20 cellular contexts compared by ENCODE assay signal in genomic region chr4:15198070-15198727, GRCh38.
DNase-seq lines count a peak whose midpoint lies in the region; ATAC-seq, FAIRE-seq and TF ChIP-seq lines count a peak whose summit lies in the region.
"Had no signal": no experiment of that assay in that cellular context is flagged by ENCODE, and none has a peak within 500 bp of the region (broad histone marks: within the 10 kb centered on the region; RNA-seq: fewer than 3 reads in every experiment).

No MANE protein-coding gene starts in this region.

- no peak for FAIRE-seq in K562 (lab: Jason Lieb, UNC)
- FAIRE-seq: bronchial epithelial cell, RCC 7860 had no signal

- no peak for TF ChIP-seq POLR2A in K562 (conservative IDR thresholded peaks at IDR 0.05)

- ATAC-seq in K562, result peak; percentile 32; the same call in 1 of the 3 replicates
- ATAC-seq in left cardiac atrium, result peak; percentile 64 to 84
- ATAC-seq: natural killer cell had no signal

- BruUV-seq in K562 (replicated peaks; lab: Mats Ljungman, UMichigan), result no TSS peak

- H3K9me1 ChIP-seq in K562 (ENCODE audit: control insufficient read depth, insufficient read depth, low read length), result no peaks in the 10 kb centered on the region

- in situ Hi-C loops in K562 (cut with MboI), result no loop called here
- in situ Hi-C loops in ACHN (cut with HindIII; ENCODE audit: low pct_ligation_motif_present, low pct_unique_long_range_greater_than_20kb, low sequenced_read_pairs), result no loop called here

- no peaks in the 10 kb centered on the region for H3K27me3 ChIP-seq in HUES48 (ENCODE audit: control insufficient read depth, insufficient read depth, low read length)
- peaks cover 0 to 9% of the 10 kb centered on the region in 2 experiments; a peak in 2 of 5 replicates for H3K27me3 ChIP-seq in K562 (ENCODE audit: control insufficient read depth in 2 of 2, insufficient read depth in 2 of 2, low read length in 2 of 2)
- H3K27me3 ChIP-seq in osteoblast (ENCODE audit: insufficient read depth, low read length), result no peaks in the 10 kb centered on the region
- H3K27me3 ChIP-seq in SK-N-SH (ENCODE audit: insufficient read depth), result no peaks in the 10 kb centered on the region
- H3K27me3 ChIP-seq in colonic mucosa, result no peaks in the 10 kb centered on the region
- H3K27me3 ChIP-seq: testis had no signal

- H3K36me3 Mint-ChIP-seq in activated naive CD4-positive, alpha-beta T cell treated with anti-CD3 and anti-CD28 coated beads, Interleukin-2, amount 10 ng/mL, durations not matched to agents 7 days and 5 days, result no peaks in the 10 kb centered on the region
- H3K36me3 Mint-ChIP-seq: natural killer cell had no signal

- H3K27me3 Mint-ChIP-seq in activated naive CD4-positive, alpha-beta T cell treated with anti-CD3 and anti-CD28 coated beads, Interleukin-2, amount 10 ng/mL, durations not matched to agents 7 days and 5 days, result no peaks in the 10 kb centered on the region

- H3K36me3 ChIP-seq in HUES48 (ENCODE audit: control insufficient read depth, insufficient read depth, low read length), result no peaks in the 10 kb centered on the region
- no peaks in the 10 kb centered on the region for H3K36me3 ChIP-seq in K562 (ENCODE audit: control insufficient read depth, insufficient read depth, low read length)
- H3K36me3 ChIP-seq in osteoblast (ENCODE audit: insufficient read depth, low read length), result no peaks in the 10 kb centered on the region
- no peaks in the 10 kb centered on the region for H3K36me3 ChIP-seq in SK-N-SH (replicated peaks in 1 of 2; ENCODE audit: control insufficient read depth in 1 of 2, insufficient read depth in 2 of 2, low read length in 1 of 2)
- no peaks in the 10 kb centered on the region for H3K36me3 ChIP-seq in colonic mucosa

- H4K20me1 ChIP-seq in K562 (replicated peaks; ENCODE audit: control insufficient read depth, insufficient read depth, low read length), result no peaks in the 10 kb centered on the region
- H4K20me1 ChIP-seq in osteoblast (ENCODE audit: insufficient read depth, low read length), result no peaks in the 10 kb centered on the region
- no peaks in the 10 kb centered on the region for H4K20me1 ChIP-seq in SK-N-SH (ENCODE audit: insufficient read depth)

- peak overlapping the region; percentile 88 for H3K27ac ChIP-seq in HUES48 (ENCODE audit: low read depth, low read length)
- H3K27ac ChIP-seq in K562 (ENCODE audit: extremely low read depth, low read depth, low read length), result no peak overlapping the region
- no peak overlapping the region for H3K27ac ChIP-seq in osteoblast (ENCODE audit: low read depth, low read length)
- no peak overlapping the region for H3K27ac ChIP-seq in SK-N-SH (ENCODE audit: low read depth in 2 of 2, low read length in 1 of 2)
- H3K27ac ChIP-seq in colonic mucosa, result no peak overlapping the region
- H3K27ac ChIP-seq: testis had no signal

- under 1% methylated on average over 11 of the region's 11 CpGs for WGBS in K562 (ENCODE audit: insufficient coverage, low coverage, missing lambda C conversion rate)
- 45% methylated on average over 8 of the region's 11 CpGs for WGBS in SK-N-SH (ENCODE audit: low lambda C conversion rate)

- H3K9me3 ChIP-seq in HUES48 (ENCODE audit: control insufficient read depth, insufficient read depth, low read length) (no peaks in the 10 kb centered on the region), K562 (replicated peaks; ENCODE audit: control insufficient read depth, insufficient read depth, low read depth, low read length) (no peaks in the 10 kb centered on the region), osteoblast (ENCODE audit: low read depth, low read length) (no peaks in the 10 kb centered on the region), SK-N-SH (no peaks in the 10 kb centered on the region), colonic mucosa (no peaks in the 10 kb centered on the region)
- H3K9me3 ChIP-seq: testis had no signal

- H3K4me2 ChIP-seq in K562 (ENCODE audit: insufficient read depth, low read length) (no peak overlapping the region), osteoblast (ENCODE audit: insufficient read depth, low read length) (peak overlapping the region; percentile 12), SK-N-SH (no peak overlapping the region)

- TF ChIP-seq RAD21 in K562 (CRISPR knock-in tag; conservative IDR thresholded peaks at IDR 0.05 in 1 of 2, IDR thresholded peaks at IDR 0.05 in 1 of 2) (no peak), SK-N-SH (IDR thresholded peaks at IDR 0.05; ENCODE audit: low read length) (no peak)

- H3K79me2 ChIP-seq in K562 (ENCODE audit: control insufficient read depth, insufficient read depth, low read length), result no peaks in the 10 kb centered on the region
- H3K79me2 ChIP-seq in osteoblast (ENCODE audit: insufficient read depth, low read length), result no peaks in the 10 kb centered on the region
- H3K79me2 ChIP-seq in SK-N-SH (ENCODE audit: insufficient read depth), result no peaks in the 10 kb centered on the region

- CTCF ChIA-PET in K562 (lab: Yijun Ruan, JAX; ENCODE audit: low intra/inter-chr PET ratio) (no interaction called here), SK-N-SH (lab: Yijun Ruan, JAX) (interaction anchor here (1.0 to 2.7 kb wide), 4 partner anchors 12 to 259 kb away, joined by 3 to 8 read pairs (median 4); no protein-coding TSS in a partner anchor)
- CTCF ChIA-PET in activated naive CD4-positive, alpha-beta T cell treated with anti-CD3 and anti-CD28 coated beads, Interleukin-2, amount 10 ng/mL, durations not matched to agents 7 days and 5 days (lab: Charles Lee), result interaction anchor here (1.1 kb wide), 1 partner anchor 12 kb away, joined by 4 read pairs; no protein-coding TSS in a partner anchor

- TF ChIP-seq EP300 in K562 (IDR thresholded peaks at IDR 0.05; ENCODE audit: low read length), result no peak
- TF ChIP-seq EP300 in SK-N-SH (IDR thresholded peaks at IDR 0.05; ENCODE audit: borderline replicate concordance in 1 of 2, low read depth in 1 of 2, low read length in 1 of 2), result no peak

- intact Hi-C loops in K562 (cut with micrococcal nuclease) (no loop called here), left cardiac atrium (cut with DNase I) (no loop called here), colonic mucosa (cut with DNase I) (no loop called here)

- no peaks in the 10 kb centered on the region for H3K9me2 ChIP-seq in SK-N-SH

- no peaks in the 10 kb centered on the region for H3F3A ChIP-seq in SK-N-SH (replicated peaks; ENCODE audit: insufficient read depth)

- no peaks in the 10 kb centered on the region for H3K4me1 Mint-ChIP-seq in activated naive CD4-positive, alpha-beta T cell treated with anti-CD3 and anti-CD28 coated beads, Interleukin-2, amount 10 ng/mL, durations not matched to agents 7 days and 5 days
- H3K4me1 Mint-ChIP-seq: natural killer cell had no signal

- H3K9me3 Mint-ChIP-seq in activated naive CD4-positive, alpha-beta T cell treated with anti-CD3 and anti-CD28 coated beads, Interleukin-2, amount 10 ng/mL, durations not matched to agents 7 days and 5 days, result no peaks in the 10 kb centered on the region
- H3K9me3 Mint-ChIP-seq: natural killer cell had no signal

- peak overlapping the region; percentile 34; the same call in 1 of the 2 replicates for H3K4me3 ChIP-seq in HUES48 (ENCODE audit: low read depth, low read length)
- H3K4me3 ChIP-seq in K562, result no peak overlapping the region
- no peak overlapping the region for H3K4me3 ChIP-seq in osteoblast (ENCODE audit: insufficient read depth, low read length)
- H3K4me3 ChIP-seq in SK-N-SH (ENCODE audit: low read depth in 2 of 2, low read length in 1 of 2), result no peak overlapping the region
- H3K4me3 ChIP-seq in colonic mucosa, result no peak overlapping the region
- H3K4me3 ChIP-seq: testis had no signal

- H2AFZ ChIP-seq in K562 (ENCODE audit: low read depth, low read length) (no peak overlapping the region), osteoblast (ENCODE audit: low read length) (peak overlapping the region; percentile 63), SK-N-SH (ENCODE audit: low read depth) (no peak overlapping the region)

- no peak overlapping the region for H3K4me3 Mint-ChIP-seq in activated naive CD4-positive, alpha-beta T cell treated with anti-CD3 and anti-CD28 coated beads, Interleukin-2, amount 10 ng/mL, durations not matched to agents 7 days and 5 days
- H3K4me3 Mint-ChIP-seq: natural killer cell had no signal

- TF ChIP-seq CTCF in K562 (IDR thresholded peaks at IDR 0.05 in 2 of 3, conservative IDR thresholded peaks at IDR 0.05 in 1 of 3; ENCODE audit: insufficient read depth in 2 of 3, low read depth in 1 of 3, low read length in 3 of 3), result no peak
- no peak for TF ChIP-seq CTCF in osteoblast (IDR thresholded peaks at IDR 0.05; ENCODE audit: extremely low read depth, low read depth, low read length)
- TF ChIP-seq CTCF in SK-N-SH (IDR thresholded peaks at IDR 0.05), result no peak
- no peak for TF ChIP-seq CTCF in colonic mucosa (IDR thresholded peaks at IDR 0.05)

- H3K4me1 ChIP-seq in HUES48 (ENCODE audit: control insufficient read depth, insufficient read depth, low read length), result peaks cover 30% of the 10 kb centered on the region
- H3K4me1 ChIP-seq in K562 (replicated peaks in 1 of 2; ENCODE audit: control insufficient read depth in 2 of 2, insufficient read depth in 2 of 2, low read length in 2 of 2), result no peaks in the 10 kb centered on the region
- peaks cover 19% of the 10 kb centered on the region for H3K4me1 ChIP-seq in osteoblast (ENCODE audit: insufficient read depth, low read length)
- no peaks in the 10 kb centered on the region; a peak in 1 of 4 replicates for H3K4me1 ChIP-seq in SK-N-SH (ENCODE audit: control insufficient read depth in 1 of 2, insufficient read depth in 2 of 2, low read depth in 1 of 2, low read length in 1 of 2)
- H3K4me1 ChIP-seq in colonic mucosa, result no peaks in the 10 kb centered on the region
- H3K4me1 ChIP-seq: testis had no signal

- DNase-seq in K562 (ENCODE audit: extremely low read depth in 1 of 4, low spot score in 3 of 4), result no peak
- no peak for DNase-seq in left cardiac atrium
- no peak for DNase-seq in osteoblast (ENCODE audit: insufficient read length, low spot score, missing footprints)
- DNase-seq in ACHN, result no peak
- DNase-seq in activated naive CD4-positive, alpha-beta T cell treated with anti-CD3 and anti-CD28 coated beads, Interleukin-2, amount 10 ng/mL, durations not matched to agents 7 days and 5 days, result no peak
- no peak for DNase-seq in SK-N-SH
- DNase-seq in colonic mucosa, result no peak
- DNase-seq: activated CD4-positive, alpha-beta T cell treated with anti-CD3 and anti-CD28 coated beads, Interleukin-2, amount 50 U/mL, for 4 hours; activated naive CD4-positive, alpha-beta T cell treated with anti-CD3 and anti-CD28 coated beads, Interleukin-2, amount 50 U/mL, for 16 hours; DND-41; effector memory CD4-positive, alpha-beta T cell; natural killer cell; NCI-H146; NCI-H82; retina; stimulated activated CD4-positive, alpha-beta T cell treated with anti-CD3 and anti-CD28 coated beads, Interleukin-4, amount 100 ng/mL, for 24 hours; testis had no signal

- H3K9ac ChIP-seq in HUES48 (ENCODE audit: low read depth, low read length), result no peak overlapping the region
- no peak overlapping the region for H3K9ac ChIP-seq in K562 (ENCODE audit: insufficient read depth in 1 of 2, low read depth in 2 of 2, low read length in 2 of 2)
- H3K9ac ChIP-seq in SK-N-SH, result no peak overlapping the region
- H3K9ac ChIP-seq in colonic mucosa (ENCODE audit: low read depth in 2 of 2, low read length in 2 of 2), result no peak overlapping the region

- no peak overlapping the region for H3K27ac Mint-ChIP-seq in activated naive CD4-positive, alpha-beta T cell treated with anti-CD3 and anti-CD28 coated beads, Interleukin-2, amount 10 ng/mL, durations not matched to agents 7 days and 5 days
- H3K27ac Mint-ChIP-seq: natural killer cell had no signal

- POLR2A ChIA-PET in K562 (lab: Yijun Ruan, JAX), result no interaction called here
- POLR2A ChIA-PET in SK-N-SH (lab: Yijun Ruan, JAX), result no interaction called here
